ENCODE assay signal across 22 cellular contexts in genomic region chrX:25004040-25004439, GRCh38. TPM values are rescaled to one million over a fixed set of nuclear protein-coding genes. Genes with fewer than 3 reads are reported as not detected.
DNase-seq lines count a peak whose midpoint lies in the region; ATAC-seq and TF ChIP-seq lines count a peak whose summit lies in the region.
"Had no signal": no experiment of that assay in that cellular context is flagged by ENCODE, and none has a peak within 500 bp of the region (broad histone marks: within the 10 kb centered on the region; RNA-seq: fewer than 3 reads in every experiment).

No MANE protein-coding gene starts in this region.

- intact Hi-C loops in thyroid gland (cut with DNase I) = no loop called here

- no peak overlapping the region for H3K9ac ChIP-seq in H9 (ENCODE audit: extremely low read depth, insufficient read length, low read length)

- no peaks in the 10 kb centered on the region for H3K9me3 Mint-ChIP-seq in T-helper 1 cell treated with Interleukin-12 subunit alpha and Interleukin-12 subunit beta and Interleukin-4 antibody, amounts not matched to agents 30 μg/mL and 1 μg/mL, for 36 hours
- H3K9me3 Mint-ChIP-seq in H9 (peaks cover 6 to 8% of the 10 kb centered on the region in 2 experiments; a peak in 4 of 5 replicates), osteocyte (ENCODE audit: unreplicated experiment) (no peaks in the 10 kb centered on the region)
- H3K9me3 Mint-ChIP-seq: immature natural killer cell had no signal

- WGBS in H9 (ENCODE audit: extremely low coverage, insufficient read length, low lambda C conversion rate) = no CpG with 5 or more reads among the region's 10 CpGs
- 19 to 22% methylated on average over 10 of the region's 10 CpGs for WGBS in thyroid gland, 2 donors

- no peak overlapping the region for H3K4ac ChIP-seq in H9 (ENCODE audit: low read depth, low read length)

- H3K18ac ChIP-seq in H9 (ENCODE audit: insufficient read length, low read depth, low read length) = no peak overlapping the region

- H3K56ac ChIP-seq in H9 (ENCODE audit: insufficient read length, low read depth, low read length) = no peak overlapping the region

- H3K27ac ChIP-seq in H9 (ENCODE audit: insufficient read length, low read depth, low read length) = no peak overlapping the region
- H3K27ac ChIP-seq in coronary artery = no peak overlapping the region
- no peak overlapping the region for H3K27ac ChIP-seq in thyroid gland
- H3K27ac ChIP-seq: left ventricle myocardium inferior, pancreas, sigmoid colon, upper lobe of right lung had no signal

- H3K14ac ChIP-seq in H9 (ENCODE audit: insufficient read depth, low read length) = no peak overlapping the region

- H4K91ac ChIP-seq in H9 (ENCODE audit: insufficient read length, low read depth, low read length) = no peak overlapping the region

- no peak overlapping the region for H4K8ac ChIP-seq in H9 (replicated peaks; ENCODE audit: insufficient read length, low read depth, low read length)

- no peak overlapping the region for H2BK5ac ChIP-seq in H9 (ENCODE audit: insufficient read length, low read length)

- H3K27me3 Mint-ChIP-seq in T-helper 1 cell treated with Interleukin-12 subunit alpha and Interleukin-12 subunit beta and Interleukin-4 antibody, amounts not matched to agents 30 μg/mL and 1 μg/mL, for 36 hours (ENCODE audit: low read depth) = peaks cover 50% of the 10 kb centered on the region
- H3K27me3 Mint-ChIP-seq in H9 (ENCODE audit: low read depth) (peaks cover 98% of the 10 kb centered on the region), osteocyte (ENCODE audit: unreplicated experiment) (peaks cover 60% of the 10 kb centered on the region)

- peak overlapping the region; percentile 55 for H3K4me2 ChIP-seq in H9 (ENCODE audit: insufficient read depth, insufficient read length, low read length)

- no peak overlapping the region for H2BK15ac ChIP-seq in H9 (ENCODE audit: low read depth, low read length)

- no peak for TF ChIP-seq POLR2A in thyroid gland (IDR thresholded peaks at IDR 0.05)

- no peak overlapping the region for H3T11ph ChIP-seq in H9 (ENCODE audit: low read length)

- H3K4me3 ChIP-seq in coronary artery (peak overlapping the region; percentile 44), thyroid gland (replicated peaks in 1 of 3) (no peak overlapping the region)
- H3K4me3 ChIP-seq: HAP-1, upper lobe of right lung had no signal

- H2BK20ac ChIP-seq in H9 (ENCODE audit: low read depth, low read length, poor library complexity, severe bottlenecking) = no peak overlapping the region

- H3K23ac ChIP-seq in H9 (ENCODE audit: insufficient read length, low read depth, low read length) = no peak overlapping the region

- peaks cover 76% of the 10 kb centered on the region for H3K27me3 ChIP-seq in H9 (ENCODE audit: insufficient read depth, low read length)
- H3K27me3 ChIP-seq in thyroid gland = peaks cover 36% of the 10 kb centered on the region

- H3K36me3 ChIP-seq in thyroid gland = no peaks in the 10 kb centered on the region
- H3K36me3 ChIP-seq: HAP-1, left ventricle myocardium inferior, pancreas, sigmoid colon, stomach, upper lobe of right lung had no signal

- H3K4me1 ChIP-seq in H9 (ENCODE audit: insufficient read depth, low read length) (0 out of 2 replicates have a peak, but pooled peaks cover 2% of the 10 kb centered on the region), thyroid gland (peaks cover 9 to 12% of the 10 kb centered on the region in 2 donors)

- no peak for TF ChIP-seq CTCF in H9 (conservative IDR thresholded peaks at IDR 0.05)
- TF ChIP-seq CTCF in coronary artery (IDR thresholded peaks at IDR 0.05) = no peak
- TF ChIP-seq CTCF in osteocyte (IDR thresholded peaks at IDR 0.05) = no peak
- TF ChIP-seq CTCF in thyroid gland (IDR thresholded peaks at IDR 0.05) = no peak

- H3K9me3 ChIP-seq in H9 (ENCODE audit: control insufficient read depth, low read depth, low read length) (no peaks in the 10 kb centered on the region), thyroid gland (no peaks in the 10 kb centered on the region)
- H3K9me3 ChIP-seq: HAP-1, left ventricle myocardium inferior, pancreas, sigmoid colon, upper lobe of right lung had no signal

- ATAC-seq in esophagus mucosa = no peak
- ATAC-seq: upper lobe of right lung had no signal

- no peak overlapping the region for H2BK12ac ChIP-seq in H9 (ENCODE audit: insufficient read length, low read depth, low read length)

- peak overlapping the region; percentile 67 for H3K27ac Mint-ChIP-seq in T-helper 1 cell treated with Interleukin-12 subunit alpha and Interleukin-12 subunit beta and Interleukin-4 antibody, amounts not matched to agents 30 μg/mL and 1 μg/mL, for 36 hours
- H3K27ac Mint-ChIP-seq in H9 (no peak overlapping the region), osteocyte (ENCODE audit: unreplicated experiment) (no peak overlapping the region)
- H3K27ac Mint-ChIP-seq: immature natural killer cell had no signal

- H3K23me2 ChIP-seq in H9 (ENCODE audit: insufficient read length, low read depth, low read length, poor library complexity, severe bottlenecking) = peaks cover 28% of the 10 kb centered on the region

- H3K36me3 Mint-ChIP-seq in T-helper 1 cell treated with Interleukin-12 subunit alpha and Interleukin-12 subunit beta and Interleukin-4 antibody, amounts not matched to agents 30 μg/mL and 1 μg/mL, for 36 hours (ENCODE audit: low read depth) = peaks cover 4% of the 10 kb centered on the region
- H3K36me3 Mint-ChIP-seq in H9 (ENCODE audit: insufficient read depth in 1 of 3, low read depth in 3 of 3) = peaks cover 0 to 10% (median 0%) of the 10 kb centered on the region in 3 experiments; a peak in 3 of 7 replicates
- H3K36me3 Mint-ChIP-seq in osteocyte (ENCODE audit: unreplicated experiment) = peaks cover 2% of the 10 kb centered on the region

- no peak overlapping the region for H2AFZ ChIP-seq in H9 (ENCODE audit: low read length)

- peaks cover 14% of the 10 kb centered on the region for H3K4me1 Mint-ChIP-seq in T-helper 1 cell treated with Interleukin-12 subunit alpha and Interleukin-12 subunit beta and Interleukin-4 antibody, amounts not matched to agents 30 μg/mL and 1 μg/mL, for 36 hours (ENCODE audit: low read depth)
- H3K4me1 Mint-ChIP-seq in H9 (peaks cover 52 to 69% of the 10 kb centered on the region in 2 experiments), osteocyte (ENCODE audit: unreplicated experiment) (peaks cover 28% of the 10 kb centered on the region)

- peak overlapping the region; percentile 32 for H3K4me3 Mint-ChIP-seq in T-helper 1 cell treated with Interleukin-12 subunit alpha and Interleukin-12 subunit beta and Interleukin-4 antibody, amounts not matched to agents 30 μg/mL and 1 μg/mL, for 36 hours
- H3K4me3 Mint-ChIP-seq in H9 (peak overlapping the region; percentile 48 to 79), osteocyte (ENCODE audit: unreplicated experiment) (peak overlapping the region; percentile 73)

- DNase-seq in T-helper 1 cell = no peak
- no peak for DNase-seq in H9
- DNase-seq in coronary artery (ENCODE audit: low spot score) = no peak
- DNase-seq in osteocyte (ENCODE audit: extremely low spot score, unreplicated experiment) = no peak
- no peak for DNase-seq in iPS-NIHi7 (ENCODE audit: extremely low spot score)
- DNase-seq in thyroid gland = no peak
- DNase-seq: 8988T, activated gamma-delta T cell treated with Interleukin-2 at 50 U/mL for 16 hours, aorta, immature natural killer cell, left ventricle myocardium inferior, NCI-H1417 treated with DMSO at 0.1 percent for 48 hours, sigmoid colon, stomach, SW 1271, upper lobe of right lung had no signal

- no peaks in the 10 kb centered on the region for H3K79me1 ChIP-seq in H9 (ENCODE audit: insufficient read depth, low read depth, low read length, poor library complexity, severe bottlenecking)

- no peak overlapping the region for H2BK120ac ChIP-seq in H9 (ENCODE audit: low read depth, low read length, poor library complexity, severe bottlenecking)

- no peak overlapping the region for H4K5ac ChIP-seq in H9 (ENCODE audit: insufficient read length, low read depth, low read length)

- no peaks in the 10 kb centered on the region for H3K79me2 ChIP-seq in H9 (ENCODE audit: insufficient read depth, low read length)

- H4K20me1 ChIP-seq in H9 (ENCODE audit: control insufficient read depth, insufficient read depth, insufficient read length) = no peaks in the 10 kb centered on the region

- H2AK5ac ChIP-seq in H9 (ENCODE audit: insufficient read length, low read length) = no peak overlapping the region

RNA-seq across cellular contexts. Expression of gene ARX, which starts 11.7 kb away (rescaled TPM):
- total RNA-seq in H9 (2021) (0.24 and 0.42 TPM in 2 replicates), osteocyte (not detected in 2 replicates), esophagus mucosa (not detected), thyroid gland (1 to 10 TPM in 1 of 4 donors, not detected in 3; 1.9 TPM)
- total RNA-seq: aorta, fibroblast of lung, left ventricle myocardium inferior, mucosa of gallbladder, sigmoid colon, upper lobe of right lung had no signal
